In genomic region chr3:72678892-72679291, GRCh38 we compare ENCODE assay signal across 1 cellular context.
TF ChIP-seq lines count a peak whose summit lies in the region.

No MANE protein-coding gene starts in this region.

TF ChIP-seq in WTC11, 78 proteins besides CTCF, POLR2A, EP300 and RAD21 (continued from another document):
- no peak for TF ChIP-seq ZNF425 (CRISPR knock-in tag; conservative IDR thresholded peaks at IDR 0.05)
- TF ChIP-seq SMAD3 (CRISPR knock-in tag; IDR thresholded peaks at IDR 0.05; ENCODE audit: borderline replicate concordance), result no peak
